ENCODE assay signal across 9 cellular contexts in the genomic region with DNA sequence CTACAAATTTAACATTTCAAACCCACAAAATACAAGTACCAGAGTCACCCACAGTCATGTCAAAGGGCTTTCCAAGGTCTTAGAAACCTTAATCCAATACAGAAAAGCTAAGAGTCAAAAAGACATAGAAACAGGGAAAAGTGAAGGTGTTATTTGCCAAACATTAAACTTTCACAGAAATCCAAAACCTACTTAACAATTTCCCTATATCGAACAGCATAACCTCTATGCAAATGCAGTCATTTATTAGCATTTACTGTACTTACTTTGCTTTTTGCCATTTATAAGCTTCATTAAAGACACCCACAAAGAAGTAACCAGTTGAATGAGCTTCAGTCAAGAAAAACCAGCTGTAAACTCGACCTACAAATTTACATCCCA. TPM values are rescaled to one million over a fixed set of nuclear protein-coding genes. Genes with fewer than 3 reads are reported as not detected.
DNase-seq lines count a peak whose midpoint lies in the region; ATAC-seq and TF ChIP-seq lines count a peak whose summit lies in the region.
"Had no signal": no experiment of that assay in that cellular context is flagged by ENCODE, and none has a peak within 500 bp of the region (broad histone marks: within the 10 kb centered on the region; RNA-seq: fewer than 3 reads in every experiment).

No MANE protein-coding gene starts in this region.

- H3K9me2 ChIP-seq in hepatocyte (replicated peaks; ENCODE audit: insufficient read depth), result no peaks in the 10 kb centered on the region

- DNase-seq in RWPE2 (ENCODE audit: low spot score), result no peak
- no peak for DNase-seq in hepatocyte (ENCODE audit: low spot score)
- no peak for DNase-seq in KBM-7
- DNase-seq in hypothalamus (lab: John Stamatoyannopoulos, UW), result no peak
- DNase-seq in immature natural killer cell, result no peak

- peak overlapping the region; percentile 13 for H3K4me3 ChIP-seq in GM12875 (ENCODE audit: low read depth, low read length)
- peak overlapping the region; percentile 84 for H3K4me3 ChIP-seq in RWPE2 (ENCODE audit: severe bottlenecking)
- H3K4me3 ChIP-seq in hepatocyte, result peak overlapping the region; percentile 8
- H3K4me3 ChIP-seq in skin epidermis, result peak overlapping the region; percentile 74 to 96 (median 87)

- TF ChIP-seq CTCF in GM12875 (IDR thresholded peaks at IDR 0.05; ENCODE audit: borderline replicate concordance, insufficient read depth, low read depth, low read length) (no peak), RWPE2 (IDR thresholded peaks at IDR 0.05; ENCODE audit: poor library complexity, severe bottlenecking) (no peak), hepatocyte (IDR thresholded peaks at IDR 0.05; ENCODE audit: poor library complexity) (no peak)

- H3K4me1 ChIP-seq in RWPE2 (ENCODE audit: insufficient read depth, poor library complexity, severe bottlenecking), result peaks cover 10% of the 10 kb centered on the region
- peaks cover 36% of the 10 kb centered on the region for H3K4me1 ChIP-seq in hepatocyte (ENCODE audit: insufficient read depth)

- H3K9me3 ChIP-seq in RWPE2 (ENCODE audit: severe bottlenecking) (no peaks in the 10 kb centered on the region), hepatocyte (ENCODE audit: low read depth) (no peaks in the 10 kb centered on the region)

- H3K4me3 Mint-ChIP-seq in immature natural killer cell, result no peak overlapping the region
- H3K4me3 Mint-ChIP-seq: activated CD4-positive, alpha-beta T cell treated with anti-CD3 and anti-CD28 coated beads for 36 hours had no signal

- ATAC-seq in RWPE2 (ENCODE audit: low read depth) (no peak), HG03175 (IDR thresholded peaks at IDR 0.05; ENCODE audit: unreplicated experiment) (no peak)

- no peaks in the 10 kb centered on the region for H3K9me3 Mint-ChIP-seq in immature natural killer cell

- H3K4me2 ChIP-seq in hepatocyte, result peak overlapping the region; percentile 81

- peaks cover 50% of the 10 kb centered on the region for H3K79me2 ChIP-seq in hepatocyte

- in situ Hi-C loops in KBM-7 (cut with MboI; ENCODE audit: low pct_unique_long_range_greater_than_20kb, low sequenced_read_pairs), result no loop called here

- H3K27ac Mint-ChIP-seq in immature natural killer cell, result no peak overlapping the region
- H3K27ac Mint-ChIP-seq: activated CD4-positive, alpha-beta T cell treated with anti-CD3 and anti-CD28 coated beads for 36 hours had no signal

- H3K27ac ChIP-seq in RWPE2 (ENCODE audit: poor library complexity, severe bottlenecking) (peak overlapping the region; percentile 83), hepatocyte (peak overlapping the region; percentile 60), skin epidermis (peak overlapping the region in 5 of 21 experiments; percentile 8 to 58 (median 31))

- no peaks in the 10 kb centered on the region for H3K36me3 Mint-ChIP-seq in immature natural killer cell

- peak overlapping the region; percentile 7 for H2AFZ ChIP-seq in hepatocyte

- H3K27me3 Mint-ChIP-seq in immature natural killer cell (ENCODE audit: low read depth in 3 of 3), result peaks cover 0 to 11% (median 5%) of the 10 kb centered on the region in 3 donors

- 2% methylated on average over 2 of the region's 2 CpGs for WGBS in hepatocyte (ENCODE audit: low lambda C conversion rate, missing lambda C conversion rate)

- H3K4me1 Mint-ChIP-seq in immature natural killer cell, result peaks cover 10% of the 10 kb centered on the region in 2 donors

- H4K20me1 ChIP-seq in hepatocyte (ENCODE audit: insufficient read depth, poor library complexity, severe bottlenecking), result no peaks in the 10 kb centered on the region

- H3K27me3 ChIP-seq in RWPE2 (ENCODE audit: insufficient read depth, poor library complexity, severe bottlenecking), result no peaks in the 10 kb centered on the region
- no peaks in the 10 kb centered on the region for H3K27me3 ChIP-seq in hepatocyte

- no peaks in the 10 kb centered on the region for H3K36me3 ChIP-seq in RWPE2 (ENCODE audit: low read depth)
- no peaks in the 10 kb centered on the region for H3K36me3 ChIP-seq in hepatocyte (replicated peaks; ENCODE audit: insufficient read depth, low read depth)

RNA-seq across cellular contexts. Expression of gene PANK1, which starts 1.6 kb away (rescaled TPM):
- total RNA-seq in hepatocyte, result 51.0 and 55.5 TPM in 2 replicates
- polyA plus RNA-seq in hepatocyte (21.6 and 22.2 TPM in 2 replicates), immature natural killer cell (1 to 10 TPM in 1 of 3 donors, under 1 TPM in 1, not detected in 1; 0.66 to 1.4 TPM)

RNA-seq across cellular contexts. Expression of gene KIF20B, which starts 58.0 kb away (rescaled TPM):
- total RNA-seq in hepatocyte, result 6.5 and 6.9 TPM in 2 replicates
- polyA plus RNA-seq in hepatocyte (4.6 and 5.5 TPM in 2 replicates), immature natural killer cell (10 to 100 TPM in 1 of 3 donors, 1 to 10 TPM in 2; 6.1 to 17.0 (median 8.6) TPM)

Comparison
In these comparisons a context has a peak if more than half of its experiments do, and no peak if none do; other contexts are left out.
1. H3K4me3 ChIP-seq: peak in every context shown above with its lines; median percentile 87 in skin epidermis; 84 in RWPE2; 13 in GM12875; 8 in hepatocyte.